ENCODE assay signal across 1 cellular context in the genomic region with DNA sequence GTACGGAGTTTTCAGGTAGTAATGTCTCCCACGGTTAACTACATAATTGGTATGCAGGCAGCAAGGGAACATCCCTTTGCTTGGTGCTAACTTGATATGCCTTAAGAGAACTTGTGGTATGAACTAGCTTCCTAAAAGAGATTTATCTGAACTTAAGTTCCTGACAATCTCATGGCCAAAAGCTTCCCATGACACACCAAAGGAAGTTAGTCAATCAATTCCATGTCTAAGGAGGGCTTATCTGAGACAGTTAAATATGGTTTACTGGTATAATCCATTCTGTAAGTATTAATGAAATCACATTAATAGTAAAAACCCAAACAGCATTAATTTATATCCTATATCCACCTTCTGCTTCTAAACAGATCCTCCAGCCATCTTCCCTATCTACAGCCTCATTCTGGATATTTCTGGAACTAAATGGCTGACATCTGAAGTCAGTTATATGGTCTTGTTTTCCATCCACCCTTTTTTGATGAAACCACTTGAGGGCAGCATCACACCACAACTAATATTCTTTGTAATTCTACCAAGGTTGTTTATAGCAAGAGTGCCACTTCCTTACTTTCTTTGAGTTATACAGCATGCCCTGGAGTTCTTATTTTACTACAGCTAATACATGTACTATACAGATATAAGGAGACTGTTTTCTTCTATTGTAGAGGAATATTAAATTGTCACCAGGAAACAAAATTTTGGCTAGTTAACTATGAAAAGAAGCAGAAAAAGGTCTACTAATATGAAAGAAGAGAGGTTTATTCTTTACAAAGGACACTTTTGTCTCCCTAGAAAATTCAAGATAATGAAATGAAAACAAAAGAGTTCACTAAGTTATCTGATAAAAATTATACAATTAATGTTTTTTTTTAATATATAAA.
TF ChIP-seq lines count a peak whose summit lies in the region.

No MANE protein-coding gene starts in this region.

TF ChIP-seq in K562, 482 proteins besides CTCF, POLR2A, EP300 and RAD21 (continued from another document and continues in another):
- TF ChIP-seq, protein P1, sequence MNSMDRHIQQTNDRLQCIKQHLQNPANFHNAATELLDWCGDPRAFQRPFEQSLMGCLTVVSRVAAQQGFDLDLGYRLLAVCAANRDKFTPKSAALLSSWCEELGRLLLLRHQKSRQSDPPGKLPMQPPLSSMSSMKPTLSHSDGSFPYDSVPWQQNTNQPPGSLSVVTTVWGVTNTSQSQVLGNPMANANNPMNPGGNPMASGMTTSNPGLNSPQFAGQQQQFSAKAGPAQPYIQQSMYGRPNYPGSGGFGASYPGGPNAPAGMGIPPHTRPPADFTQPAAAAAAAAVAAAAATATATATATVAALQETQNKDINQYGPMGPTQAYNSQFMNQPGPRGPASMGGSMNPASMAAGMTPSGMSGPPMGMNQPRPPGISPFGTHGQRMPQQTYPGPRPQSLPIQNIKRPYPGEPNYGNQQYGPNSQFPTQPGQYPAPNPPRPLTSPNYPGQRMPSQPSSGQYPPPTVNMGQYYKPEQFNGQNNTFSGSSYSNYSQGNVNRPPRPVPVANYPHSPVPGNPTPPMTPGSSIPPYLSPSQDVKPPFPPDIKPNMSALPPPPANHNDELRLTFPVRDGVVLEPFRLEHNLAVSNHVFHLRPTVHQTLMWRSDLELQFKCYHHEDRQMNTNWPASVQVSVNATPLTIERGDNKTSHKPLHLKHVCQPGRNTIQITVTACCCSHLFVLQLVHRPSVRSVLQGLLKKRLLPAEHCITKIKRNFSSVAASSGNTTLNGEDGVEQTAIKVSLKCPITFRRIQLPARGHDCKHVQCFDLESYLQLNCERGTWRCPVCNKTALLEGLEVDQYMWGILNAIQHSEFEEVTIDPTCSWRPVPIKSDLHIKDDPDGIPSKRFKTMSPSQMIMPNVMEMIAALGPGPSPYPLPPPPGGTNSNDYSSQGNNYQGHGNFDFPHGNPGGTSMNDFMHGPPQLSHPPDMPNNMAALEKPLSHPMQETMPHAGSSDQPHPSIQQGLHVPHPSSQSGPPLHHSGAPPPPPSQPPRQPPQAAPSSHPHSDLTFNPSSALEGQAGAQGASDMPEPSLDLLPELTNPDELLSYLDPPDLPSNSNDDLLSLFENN (IDR thresholded peaks at IDR 0.05; ENCODE audit: low read depth in 2 of 2, low read length in 2 of 2): no peak
- TF ChIP-seq POLR3G (IDR thresholded peaks at IDR 0.05; ENCODE audit: extremely low read depth, insufficient read length, insufficient replicate concordance) (no peak), FUS (optimal IDR thresholded peaks at IDR 0.05; ENCODE audit: low read depth, low read length) (no peak), PBX2 (CRISPR knock-in tag; IDR thresholded peaks at IDR 0.05; ENCODE audit: low read depth) (no peak), PBX2 (tag; conservative IDR thresholded peaks at IDR 0.05; ENCODE audit: low read depth) (no peak), SIRT6 (IDR thresholded peaks at IDR 0.05; ENCODE audit: low read depth, low read length) (no peak), SP1 (CRISPR knock-in tag; IDR thresholded peaks at IDR 0.05) (no peak), COPS2 (conservative IDR thresholded peaks at IDR 0.05) (no peak), ADNP (tag; IDR thresholded peaks at IDR 0.05) (peak; percentile 43; the same call in 1 of the 2 replicates), TARDBP (IDR thresholded peaks at IDR 0.05) (no peak), ZHX1 (conservative IDR thresholded peaks at IDR 0.05; ENCODE audit: low read length) (no peak), CHAMP1 (IDR thresholded peaks at IDR 0.05) (0 out of 2 replicates have a peak, but pooled peaks have one; percentile 18), ZNF551 (CRISPR knock-in tag; IDR thresholded peaks at IDR 0.05) (no peak), ETV5 (CRISPR knock-in tag; IDR thresholded peaks at IDR 0.05; ENCODE audit: low read depth) (no peak), FOXA1 (IDR thresholded peaks at IDR 0.05; ENCODE audit: borderline replicate concordance) (no peak), HNRNPL (IDR thresholded peaks at IDR 0.05; ENCODE audit: low read depth, low read length) (no peak), ZZZ3 (IDR thresholded peaks at IDR 0.05) (0 out of 2 replicates have a peak, but pooled peaks have one; percentile 18), SNAPC5 (CRISPR knock-in tag; IDR thresholded peaks at IDR 0.05) (no peak), CHCHD3 (CRISPR knock-in tag; IDR thresholded peaks at IDR 0.05) (no peak), ASH1L (IDR thresholded peaks at IDR 0.05; ENCODE audit: borderline replicate concordance, low read depth, partially characterized antibody) (peak; percentile 40), ZNF395 (CRISPR knock-in tag; IDR thresholded peaks at IDR 0.05) (0 out of 2 replicates have a peak, but pooled peaks have one; percentile 24), TOE1 (IDR thresholded peaks at IDR 0.05; ENCODE audit: borderline replicate concordance) (no peak), TOE1 (CRISPR knock-in tag; IDR thresholded peaks at IDR 0.05; ENCODE audit: borderline replicate concordance, low read depth) (no peak), ZNF589 (CRISPR knock-in tag; IDR thresholded peaks at IDR 0.05; ENCODE audit: low read depth) (0 out of 2 replicates have a peak, but pooled peaks have one; percentile 38), HDAC2 (IDR thresholded peaks at IDR 0.05) (no peak), FOSL1 (tag; conservative IDR thresholded peaks at IDR 0.05) (peak; percentile 29; the same call in 1 of the 2 replicates), CBX8 (IDR thresholded peaks at IDR 0.05; ENCODE audit: borderline replicate concordance, extremely low read depth, low read depth, low read length, poor library complexity, severe bottlenecking) (no peak), ARID2 (IDR thresholded peaks at IDR 0.05) (0 out of 2 replicates have a peak, but pooled peaks have one; percentile 73), KDM5B (IDR thresholded peaks at IDR 0.05; ENCODE audit: insufficient replicate concordance, low read depth, low read length) (no peak), POLR2H (tag; IDR thresholded peaks at IDR 0.05; ENCODE audit: low read depth) (peak; percentile 51; the same call in 1 of the 2 replicates), E2F5 (CRISPR knock-in tag; IDR thresholded peaks at IDR 0.05) (no peak), STAT5B (CRISPR knock-in tag; IDR thresholded peaks at IDR 0.05) (no peak)
- TF ChIP-seq, protein P2, sequence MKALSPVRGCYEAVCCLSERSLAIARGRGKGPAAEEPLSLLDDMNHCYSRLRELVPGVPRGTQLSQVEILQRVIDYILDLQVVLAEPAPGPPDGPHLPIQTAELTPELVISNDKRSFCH (CRISPR knock-in tag; IDR thresholded peaks at IDR 0.05): no peak
- TF ChIP-seq, protein P2 (tag; IDR thresholded peaks at IDR 0.05): no peak
- TF ChIP-seq, protein P3, sequence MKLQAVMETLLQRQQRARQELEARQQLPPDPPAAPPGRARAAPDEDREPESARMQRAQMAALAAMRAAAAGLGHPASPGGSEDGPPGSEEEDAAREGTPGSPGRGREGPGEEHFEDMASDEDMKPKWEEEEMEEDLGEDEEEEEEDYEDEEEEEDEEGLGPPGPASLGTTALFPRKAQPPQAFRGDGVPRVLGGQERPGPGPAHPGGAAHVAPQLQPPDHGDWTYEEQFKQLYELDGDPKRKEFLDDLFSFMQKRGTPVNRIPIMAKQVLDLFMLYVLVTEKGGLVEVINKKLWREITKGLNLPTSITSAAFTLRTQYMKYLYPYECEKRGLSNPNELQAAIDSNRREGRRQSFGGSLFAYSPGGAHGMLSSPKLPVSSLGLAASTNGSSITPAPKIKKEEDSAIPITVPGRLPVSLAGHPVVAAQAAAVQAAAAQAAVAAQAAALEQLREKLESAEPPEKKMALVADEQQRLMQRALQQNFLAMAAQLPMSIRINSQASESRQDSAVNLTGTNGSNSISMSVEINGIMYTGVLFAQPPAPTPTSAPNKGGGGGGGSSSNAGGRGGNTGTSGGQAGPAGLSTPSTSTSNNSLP (IDR thresholded peaks at IDR 0.05; ENCODE audit: borderline replicate concordance, low read depth, low read length): peak; percentile 81; the same call in 1 of the 2 replicates
- TF ChIP-seq, protein P4, sequence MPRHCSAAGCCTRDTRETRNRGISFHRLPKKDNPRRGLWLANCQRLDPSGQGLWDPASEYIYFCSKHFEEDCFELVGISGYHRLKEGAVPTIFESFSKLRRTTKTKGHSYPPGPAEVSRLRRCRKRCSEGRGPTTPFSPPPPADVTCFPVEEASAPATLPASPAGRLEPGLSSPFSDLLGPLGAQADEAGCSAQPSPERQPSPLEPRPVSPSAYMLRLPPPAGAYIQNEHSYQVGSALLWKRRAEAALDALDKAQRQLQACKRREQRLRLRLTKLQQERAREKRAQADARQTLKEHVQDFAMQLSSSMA (CRISPR knock-in tag; IDR thresholded peaks at IDR 0.05): no peak
